Comparison of ENCODE assay signal across 1 cellular context in genomic region chr1:46691997-46692790, GRCh38.
TF ChIP-seq lines count a peak whose summit lies in the region.

No MANE protein-coding gene starts in this region.

TF ChIP-seq in K562, 482 proteins besides CTCF, POLR2A, EP300 and RAD21:
- TF ChIP-seq FOSL1 (tag; conservative IDR thresholded peaks at IDR 0.05) (0 out of 2 replicates have a peak, but pooled peaks have one; percentile 26), SAFB2 (IDR thresholded peaks at IDR 0.05; ENCODE audit: borderline replicate concordance, low read depth, low read length, severe bottlenecking) (no peak), MTF1 (CRISPR knock-in tag; IDR thresholded peaks at IDR 0.05; ENCODE audit: borderline replicate concordance) (no peak), ZKSCAN3 (CRISPR knock-in tag; IDR thresholded peaks at IDR 0.05) (no peak), TEAD1 (CRISPR knock-in tag; IDR thresholded peaks at IDR 0.05) (0 out of 4 replicates have a peak, but pooled peaks of 1 of the 2 experiments have one; percentile 32), ZNF134 (CRISPR knock-in tag; conservative IDR thresholded peaks at IDR 0.05) (no peak), HNRNPL (IDR thresholded peaks at IDR 0.05; ENCODE audit: low read depth, low read length) (no peak), NCOA6 (IDR thresholded peaks at IDR 0.05) (no peak), CLOCK (CRISPR knock-in tag; IDR thresholded peaks at IDR 0.05; ENCODE audit: borderline replicate concordance) (no peak), MEIS2 (IDR thresholded peaks at IDR 0.05; ENCODE audit: partially characterized antibody) (peak; percentile 16), CEBPG (CRISPR knock-in tag; IDR thresholded peaks at IDR 0.05) (no peak), CEBPG (tag; conservative IDR thresholded peaks at IDR 0.05 in 1 of 2, IDR thresholded peaks at IDR 0.05 in 1 of 2) (peak; percentile 21 to 48; a peak in 2 of 4 replicates), TEAD2 (tag; IDR thresholded peaks at IDR 0.05) (0 out of 2 replicates have a peak, but pooled peaks have one; percentile 46), FOXJ2 (tag; IDR thresholded peaks at IDR 0.05) (peak; percentile 79), PBX2 (CRISPR knock-in tag; IDR thresholded peaks at IDR 0.05; ENCODE audit: low read depth) (no peak), PBX2 (tag; conservative IDR thresholded peaks at IDR 0.05; ENCODE audit: low read depth) (peak; percentile 80)
